In the genomic region with DNA sequence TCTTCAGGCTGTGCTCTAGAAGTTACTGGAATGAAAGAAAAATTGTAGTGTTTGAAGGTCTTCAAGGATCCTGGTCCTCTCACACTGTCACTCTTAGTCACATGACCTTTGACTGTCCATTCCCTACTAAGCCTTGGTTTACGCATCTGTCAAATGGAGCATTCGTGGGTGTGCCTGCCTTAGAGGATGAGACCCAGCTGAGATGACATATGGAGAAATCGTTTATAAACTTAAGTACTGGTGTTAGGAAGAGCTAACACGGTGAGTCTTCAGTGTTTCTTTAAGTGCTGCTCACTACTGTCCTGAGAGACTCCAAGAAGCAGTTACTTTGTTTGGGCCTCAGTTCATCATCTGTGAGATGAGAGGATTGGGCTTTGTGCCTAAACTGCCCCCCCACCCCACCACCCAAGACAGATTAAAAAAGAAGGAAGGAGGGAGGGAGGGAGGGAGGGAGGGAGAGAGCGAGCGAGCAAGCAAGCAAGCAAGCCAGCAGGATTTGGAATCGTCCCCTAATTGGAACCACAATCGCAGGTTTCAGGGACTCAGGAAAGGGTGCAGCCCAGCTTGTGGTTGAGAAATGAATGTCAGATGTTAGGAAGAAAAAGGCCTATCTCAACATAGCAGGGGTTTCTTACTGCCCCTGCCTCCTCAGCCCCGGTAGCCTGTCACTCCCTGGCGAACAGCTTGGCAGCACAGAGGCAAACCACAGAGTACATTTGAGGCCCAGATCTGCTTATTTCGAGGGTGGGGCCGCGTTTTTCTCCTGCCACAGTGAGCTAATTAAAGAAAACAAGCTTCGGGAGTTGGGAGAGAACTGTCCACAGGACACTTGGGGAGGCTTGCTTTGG, we compare ENCODE assay signal across 8 cellular contexts. TPM values are rescaled to one million over a fixed set of nuclear protein-coding genes. Genes with fewer than 3 reads are reported as not detected.
DNase-seq lines count a peak whose midpoint lies in the region; ATAC-seq lines count a peak whose summit lies in the region.

No MANE protein-coding gene starts in this region.

- peaks cover 69% of the 10 kb centered on the region for H3K36me3 Mint-ChIP-seq in activated CD4-positive, alpha-beta memory T cell treated with anti-CD3 and anti-CD28 coated beads, Interleukin-2, amount 10 ng/mL, durations not matched to agents 7 days and 5 days (ENCODE audit: low read depth)

- CTCF ChIA-PET in activated CD4-positive, alpha-beta memory T cell treated with anti-CD3 and anti-CD28 coated beads, Interleukin-2, amount 10 ng/mL, durations not matched to agents 7 days and 5 days (lab: Charles Lee), result interaction anchor here (1.1 to 1.5 kb wide), 7 partner anchors 12 to 142 kb away, joined by 3 to 5 read pairs (median 4); a partner anchor contains a TSS

- no peaks in the 10 kb centered on the region for H3K27me3 Mint-ChIP-seq in activated CD4-positive, alpha-beta memory T cell treated with anti-CD3 and anti-CD28 coated beads, Interleukin-2, amount 10 ng/mL, durations not matched to agents 7 days and 5 days

- H3K4me3 Mint-ChIP-seq in activated CD4-positive, alpha-beta memory T cell treated with anti-CD3 and anti-CD28 coated beads, Interleukin-2, amount 10 ng/mL, durations not matched to agents 7 days and 5 days, result peak overlapping the region; percentile 82

- no peaks in the 10 kb centered on the region for H3K9me3 Mint-ChIP-seq in activated CD4-positive, alpha-beta memory T cell treated with anti-CD3 and anti-CD28 coated beads, Interleukin-2, amount 10 ng/mL, durations not matched to agents 7 days and 5 days

- ATAC-seq in GM18909 (IDR thresholded peaks at IDR 0.05; ENCODE audit: poor library complexity, unreplicated experiment) (no peak), GM21423 (IDR thresholded peaks at IDR 0.05; ENCODE audit: unreplicated experiment) (no peak)

- POLR2A ChIA-PET in activated CD4-positive, alpha-beta memory T cell treated with anti-CD3 and anti-CD28 coated beads, Interleukin-2, amount 10 ng/mL, durations not matched to agents 7 days and 5 days (lab: Charles Lee), result interaction anchor here (0.7 to 19.8 kb wide), 11 partner anchors 8 to 142 kb away, joined by 3 to 489 read pairs (median 8); a partner anchor contains a TSS

- peak overlapping the region; percentile 96 for H3K27ac Mint-ChIP-seq in activated CD4-positive, alpha-beta memory T cell treated with anti-CD3 and anti-CD28 coated beads, Interleukin-2, amount 10 ng/mL, durations not matched to agents 7 days and 5 days

- peaks cover 69% of the 10 kb centered on the region for H3K4me1 Mint-ChIP-seq in activated CD4-positive, alpha-beta memory T cell treated with anti-CD3 and anti-CD28 coated beads, Interleukin-2, amount 10 ng/mL, durations not matched to agents 7 days and 5 days

- DNase-seq in HUDEP-2 (lab: John Stamatoyannopoulos, UW; ENCODE audit: unreplicated experiment in 76 of 76), result peak in 75 of 76 experiments; percentile 19 to 93 (median 81)
- peak; percentile 66 for DNase-seq in activated CD4-positive, alpha-beta memory T cell treated with anti-CD3 and anti-CD28 coated beads, Interleukin-2, amount 10 ng/mL, durations not matched to agents 7 days and 5 days
- DNase-seq in glomerular visceral epithelial cell (ENCODE audit: extremely low spot score), result peak; percentile 87
- peak; percentile 64 for DNase-seq in smooth muscle cell of the brain vasculature (ENCODE audit: low read depth, low spot score)
- DNase-seq in cerebellar cortex (ENCODE audit: low spot score), result no peak
- DNase-seq in islet precursor cell, result no peak

RNA-seq across cellular contexts. Expression of a gene that starts 32.7 kb away (rescaled TPM):
- total RNA-seq in activated CD4-positive, alpha-beta memory T cell treated with anti-CD3 and anti-CD28 coated beads, Interleukin-2, amount 10 ng/mL, durations not matched to agents 7 days and 5 days, result 100 to 1,000 TPM; 145 to 148 TPM

Comparison
In these comparisons a context has a peak if more than half of its experiments do, and no peak if none do; other contexts are left out.
1. DNase-seq: peak in HUDEP-2 (75 of 76), activated CD4-positive, alpha-beta memory T cell treated with anti-CD3 and anti-CD28 coated beads, Interleukin-2, amount 10 ng/mL, durations not matched to agents 7 days and 5 days (single experiment), glomerular visceral epithelial cell (single experiment) and smooth muscle cell of the brain vasculature (single experiment); none in cerebellar cortex (single experiment) and islet precursor cell (single experiment).